ENCODE assay signal across 8 cellular contexts in the genomic region with DNA sequence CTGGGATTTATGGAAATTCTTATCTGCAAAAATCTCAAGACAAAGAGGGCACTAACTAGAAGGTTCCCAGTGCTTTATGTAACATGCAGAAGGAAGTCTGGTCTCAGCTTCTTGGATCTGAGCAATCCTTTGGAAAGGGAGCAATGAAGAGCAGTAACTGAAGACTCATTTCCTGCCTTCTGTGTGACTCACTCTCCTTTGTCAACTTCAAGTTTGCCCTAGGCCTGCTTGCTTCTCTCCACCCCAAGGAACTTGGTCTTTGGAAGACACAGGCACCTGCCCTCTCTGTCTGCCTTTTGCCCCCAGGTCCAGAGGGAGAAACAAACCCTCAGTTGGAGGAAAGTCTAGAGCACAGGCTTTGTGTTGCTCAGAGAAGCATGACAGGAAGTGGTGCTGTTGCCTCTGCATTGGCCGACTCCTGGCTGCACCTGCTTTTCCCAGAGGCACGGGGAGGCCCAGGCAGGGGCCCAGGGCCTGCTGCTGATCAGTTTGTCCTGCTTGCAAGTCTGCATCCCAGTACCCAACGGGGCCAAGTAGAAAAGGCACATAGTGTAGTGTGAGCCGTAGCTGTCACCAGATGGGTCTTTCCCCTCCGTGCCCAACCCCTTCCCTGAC.
DNase-seq lines count a peak whose midpoint lies in the region; ATAC-seq and TF ChIP-seq lines count a peak whose summit lies in the region.

No MANE protein-coding gene starts in this region.

- no peaks in the 10 kb centered on the region for H3K36me3 ChIP-seq in Peyer's patch
- H3K36me3 ChIP-seq in muscle layer of colon (ENCODE audit: insufficient read depth, low read length) = no peaks in the 10 kb centered on the region
- H3K36me3 ChIP-seq in ovary = no peaks in the 10 kb centered on the region

- WGBS in ovary, 3 donors = 86 to 87% (median 86%) methylated on average over 5 of the region's 5 CpGs

- peak; percentile 18 to 47 for TF ChIP-seq POLR2A in Peyer's patch (IDR thresholded peaks at IDR 0.05)
- no peak for TF ChIP-seq POLR2A in ovary (IDR thresholded peaks at IDR 0.05)

- intact Hi-C loops in ovary (cut with DNase I) = loop anchor here in 1 of 4 donors (10.0 kb wide), 1 partner anchor 64 kb away; no protein-coding TSS in a partner anchor

- H3K9me3 ChIP-seq in Peyer's patch = no peaks in the 10 kb centered on the region
- no peaks in the 10 kb centered on the region for H3K9me3 ChIP-seq in muscle layer of colon (ENCODE audit: low read length)
- no peaks in the 10 kb centered on the region for H3K9me3 ChIP-seq in ovary

- ATAC-seq in HG02840 (IDR thresholded peaks at IDR 0.05; ENCODE audit: low FRiP score, unreplicated experiment) = no peak

- H3K27ac ChIP-seq in Peyer's patch (peak overlapping the region; percentile 44 to 90 (median 66)), caudate nucleus (ENCODE audit: low read depth, low read length) (peak overlapping the region; percentile 26), muscle layer of colon (ENCODE audit: low read depth, low read length) (peak overlapping the region; percentile 0), ovary (no peak overlapping the region)

- H3K4me1 ChIP-seq in Peyer's patch (peaks cover 0 to 59% (median 25%) of the 10 kb centered on the region in 4 donors), muscle layer of colon (ENCODE audit: insufficient read depth, low read length) (peaks cover 65% of the 10 kb centered on the region), ovary (ENCODE audit: insufficient read depth) (peaks cover 20% of the 10 kb centered on the region)

- DNase-seq in activated CD8-positive, alpha-beta memory T cell treated with anti-CD3 and anti-CD28 coated beads for 24 hours = peak; percentile 76
- DNase-seq in activated CD8-positive, alpha-beta memory T cell treated with anti-CD3 and anti-CD28 coated beads, Interleukin-2, amount 50 U/mL, for 4 hours = no peak
- peak; percentile 59 to 88 (median 78) for DNase-seq in Peyer's patch
- DNase-seq in caudate nucleus (lab: John Stamatoyannopoulos, UW) = peak in 1 of 61 donors; percentile 28
- DNase-seq in ovary = no peak
- no peak for DNase-seq in DMS114 treated with DMSO at 0.1 percent for 48 hours (lab: John Stamatoyannopoulos, UW; ENCODE audit: unreplicated experiment)

- H3K4me3 ChIP-seq in Peyer's patch (no peak overlapping the region), muscle layer of colon (ENCODE audit: low read depth in 1 of 2, low read length in 2 of 2) (no peak overlapping the region), ovary (no peak overlapping the region)

- no peak overlapping the region for H3K9ac ChIP-seq in muscle layer of colon (ENCODE audit: low read length)

- H3K27me3 ChIP-seq in Peyer's patch (no peaks in the 10 kb centered on the region), muscle layer of colon (ENCODE audit: control insufficient read depth in 1 of 2, insufficient read depth in 2 of 2, low read length in 2 of 2) (no peaks in the 10 kb centered on the region), ovary (no peaks in the 10 kb centered on the region)

- TF ChIP-seq CTCF in Peyer's patch (IDR thresholded peaks at IDR 0.05) (no peak), ovary (IDR thresholded peaks at IDR 0.05) (no peak)

- TF ChIP-seq EP300 in ovary (IDR thresholded peaks at IDR 0.05) = no peak

Comparison
In these comparisons a context has a peak if more than half of its experiments do, and no peak if none do; other contexts are left out.
1. DNase-seq: peak in activated CD8-positive, alpha-beta memory T cell treated with anti-CD3 and anti-CD28 coated beads for 24 hours (single experiment) and Peyer's patch (3 of 3); none in activated CD8-positive, alpha-beta memory T cell treated with anti-CD3 and anti-CD28 coated beads, Interleukin-2, amount 50 U/mL, for 4 hours (single experiment), ovary (0 of 5) and DMS114 treated with DMSO at 0.1 percent for 48 hours (single experiment).
2. H3K27ac ChIP-seq: peak in Peyer's patch (4 of 4), caudate nucleus (single experiment) and muscle layer of colon (single experiment); none in ovary (0 of 2).